In genomic region chr11:108135845-108136599, GRCh38 we compare ENCODE assay signal across 9 cellular contexts. TPM values are rescaled to one million over a fixed set of nuclear protein-coding genes. Genes with fewer than 3 reads are reported as not detected.
DNase-seq lines count a peak whose midpoint lies in the region; ATAC-seq and TF ChIP-seq lines count a peak whose summit lies in the region.
"Had no signal": no experiment of that assay in that cellular context is flagged by ENCODE, and none has a peak within 500 bp of the region (broad histone marks: within the 10 kb centered on the region; RNA-seq: fewer than 3 reads in every experiment).

No MANE protein-coding gene starts in this region.

- ATAC-seq in GM18861 (IDR thresholded peaks at IDR 0.05; ENCODE audit: unreplicated experiment) = peak; percentile 63
- peak; percentile 43 for ATAC-seq in effector memory CD8-positive, alpha-beta T cell (replicated peaks)

- peaks cover 53% of the 10 kb centered on the region for H3K36me3 Mint-ChIP-seq in effector memory CD8-positive, alpha-beta T cell (ENCODE audit: insufficient read depth)

- peaks cover 66% of the 10 kb centered on the region for H3K36me3 ChIP-seq in OCI-LY1 (ENCODE audit: insufficient read depth, low read length)
- H3K36me3 ChIP-seq in testis (ENCODE audit: low read depth, missing control alignments) = no peaks in the 10 kb centered on the region
- peaks cover 0 to 31% of the 10 kb centered on the region in 2 donors for H3K36me3 ChIP-seq in adrenal gland (replicated peaks in 1 of 2)

- no peaks in the 10 kb centered on the region for H3K4me1 Mint-ChIP-seq in effector memory CD8-positive, alpha-beta T cell (ENCODE audit: low read depth in 2 of 2)
- H3K4me1 Mint-ChIP-seq: brain had no signal

- H3K9me3 ChIP-seq in OCI-LY1 (ENCODE audit: low read length) (no peaks in the 10 kb centered on the region), testis (no peaks in the 10 kb centered on the region), adrenal gland (replicated peaks in 1 of 3) (no peaks in the 10 kb centered on the region)

- intact Hi-C loops in testis (cut with DNase I; ENCODE audit: low total_unique reads) (no loop called here), adrenal gland (cut with DNase I) (no loop called here)

- DNase-seq in effector memory CD8-positive, alpha-beta T cell = no peak
- DNase-seq in testis (no peak), adrenal gland (no peak), NCI-H446 treated with DMSO at 0.1 percent for 48 hours (lab: John Stamatoyannopoulos, UW) (no peak), GM19240 (ENCODE audit: insufficient read length, low spot score) (no peak)

- H3K4me1 ChIP-seq in OCI-LY1 (ENCODE audit: insufficient read depth, low read length, severe bottlenecking) (peaks cover 5% of the 10 kb centered on the region), testis (no peaks in the 10 kb centered on the region), adrenal gland (replicated peaks in 1 of 2) (peaks cover 0 to 12% of the 10 kb centered on the region in 2 donors)

- no peak overlapping the region for H2AFZ ChIP-seq in OCI-LY1 (ENCODE audit: low read length)

- peak overlapping the region; percentile 41 to 69 for H3K27ac Mint-ChIP-seq in effector memory CD8-positive, alpha-beta T cell

- no peaks in the 10 kb centered on the region; the same call in 1 of the 2 replicates for H3K79me2 ChIP-seq in OCI-LY1 (ENCODE audit: insufficient read depth, low read length)

- H3K27ac ChIP-seq in 22Rv1 (no peak overlapping the region), OCI-LY1 (ENCODE audit: low read depth, low read length, poor library complexity, severe bottlenecking) (peak overlapping the region; percentile 65), testis (no peak overlapping the region), adrenal gland (no peak overlapping the region)

- no peak overlapping the region for H3K9ac ChIP-seq in OCI-LY1 (ENCODE audit: low read length)

- H3K4me2 ChIP-seq in OCI-LY1 (ENCODE audit: low read length) = no peak overlapping the region

- no peak overlapping the region for H3K4me3 Mint-ChIP-seq in effector memory CD8-positive, alpha-beta T cell
- H3K4me3 Mint-ChIP-seq: brain had no signal

- no peaks in the 10 kb centered on the region for H3K9me3 Mint-ChIP-seq in effector memory CD8-positive, alpha-beta T cell
- H3K9me3 Mint-ChIP-seq: brain had no signal

- H3K27me3 Mint-ChIP-seq in effector memory CD8-positive, alpha-beta T cell = no peaks in the 10 kb centered on the region
- H3K27me3 Mint-ChIP-seq: brain had no signal

- H3K27me3 ChIP-seq in OCI-LY1 (ENCODE audit: insufficient read depth, low read length) (no peaks in the 10 kb centered on the region), testis (no peaks in the 10 kb centered on the region), adrenal gland (no peaks in the 10 kb centered on the region)

- TF ChIP-seq POLR2A in testis (IDR thresholded peaks at IDR 0.05) = no peak
- TF ChIP-seq POLR2A in adrenal gland (IDR thresholded peaks at IDR 0.05) = no peak

- TF ChIP-seq CTCF in 22Rv1 (IDR thresholded peaks at IDR 0.05) (peak; percentile 33), OCI-LY1 (IDR thresholded peaks at IDR 0.05; ENCODE audit: low read length) (peak; percentile 53), testis (IDR thresholded peaks at IDR 0.05) (peak in 1 of 3 experiments; percentile 14), adrenal gland (IDR thresholded peaks at IDR 0.05) (peak in 3 of 6 experiments; percentile 8 to 22 (median 11))

- H3F3A ChIP-seq in OCI-LY1 (ENCODE audit: insufficient read depth, low read length) = no peaks in the 10 kb centered on the region

- H3K4me3 ChIP-seq in OCI-LY1 (ENCODE audit: low read depth, low read length, poor library complexity, severe bottlenecking) = no peak overlapping the region
- H3K4me3 ChIP-seq in testis = no peak overlapping the region
- H3K4me3 ChIP-seq in adrenal gland = no peak overlapping the region

- H3K9me2 ChIP-seq in OCI-LY1 (ENCODE audit: low read depth, low read length) = no peaks in the 10 kb centered on the region

- 66 to 78% methylated on average over 2 of the region's 2 CpGs for WGBS in testis, 2 donors
- WGBS in adrenal gland, 4 donors = 67 to 83% (median 76%) methylated on average over 2 of the region's 2 CpGs

- no peaks in the 10 kb centered on the region for H4K20me1 ChIP-seq in OCI-LY1 (ENCODE audit: insufficient read depth, low read length)

RNA-seq across cellular contexts. Expression of gene ACAT1, which starts 14.7 kb away (rescaled TPM):
- 10 to 100 TPM; 60.5 to 78.4 TPM for total RNA-seq in testis
- 174 TPM for polyA plus RNA-seq in testis (ENCODE audit: insufficient read depth, low read depth, low replicate concordance)
- 100 to 1,000 TPM; 158 to 777 (median 293) TPM for total RNA-seq in adrenal gland
- 100 to 1,000 TPM in 2 of 3 donors, 10 to 100 TPM in 1; 56.3 to 222 (median 106) TPM for polyA plus RNA-seq in adrenal gland
